In genomic region chr19:33373701-33374405, GRCh38 we compare ENCODE assay signal across 1 cellular context.
TF ChIP-seq lines count a peak whose summit lies in the region.

TSS of gene CEBPG (plus strand) at chr19:33373709. CDS start at chr19:33379240, 5,531 bp downstream.

TF ChIP-seq in K562, 482 proteins besides CTCF, POLR2A, EP300 and RAD21 (continued from another document and continues in another):
- TF ChIP-seq CXXC5 (CRISPR knock-in tag; IDR thresholded peaks at IDR 0.05) = peak; percentile 91
- peak; percentile 85 for TF ChIP-seq POLR2H (tag; IDR thresholded peaks at IDR 0.05; ENCODE audit: low read depth)
- peak; percentile 94 for TF ChIP-seq CCNT2 (IDR thresholded peaks at IDR 0.05; ENCODE audit: borderline replicate concordance, extremely low read depth, insufficient read length, low read depth, low read length)
- peak; percentile 86 for TF ChIP-seq ZNF583 (CRISPR knock-in tag; IDR thresholded peaks at IDR 0.05)
- TF ChIP-seq MAX (CRISPR knock-in tag; IDR thresholded peaks at IDR 0.05) = no peak
- TF ChIP-seq ETV1 (tag; conservative IDR thresholded peaks at IDR 0.05; ENCODE audit: low read depth) = no peak
- TF ChIP-seq POLR2G (IDR thresholded peaks at IDR 0.05; ENCODE audit: low read depth, low read length) = peak; percentile 95
- no peak for TF ChIP-seq RUNX1 (IDR thresholded peaks at IDR 0.05; ENCODE audit: low read depth)
- no peak for TF ChIP-seq TEAD2 (tag; IDR thresholded peaks at IDR 0.05)
- TF ChIP-seq ZFP36 (IDR thresholded peaks at IDR 0.05; ENCODE audit: low read depth, low read length, partially characterized antibody) = no peak
- TF ChIP-seq DMBX1 (CRISPR knock-in tag; IDR thresholded peaks at IDR 0.05; ENCODE audit: borderline replicate concordance) = peak; percentile 74; the same call in 1 of the 2 replicates
- TF ChIP-seq MBD2 (IDR thresholded peaks at IDR 0.05; ENCODE audit: borderline replicate concordance, low read depth) = peak; percentile 47; the same call in 1 of the 2 replicates
- no peak for TF ChIP-seq NR3C1 (CRISPR knock-in tag; IDR thresholded peaks at IDR 0.05)
- no peak for TF ChIP-seq TSHZ1 (CRISPR knock-in tag; IDR thresholded peaks at IDR 0.05)
- TF ChIP-seq ZBED1 (IDR thresholded peaks at IDR 0.05) = no peak
- no peak for TF ChIP-seq ZNF134 (CRISPR knock-in tag; conservative IDR thresholded peaks at IDR 0.05)
- peak; percentile 8 to 76 (median 59) for TF ChIP-seq YY1 (IDR thresholded peaks at IDR 0.05; ENCODE audit: borderline replicate concordance in 1 of 3, control insufficient read depth in 1 of 3, extremely low read depth in 1 of 3, insufficient read depth in 3 of 3, insufficient read length in 1 of 3, insufficient replicate concordance in 2 of 3, low read depth in 1 of 3, low read length in 2 of 3)
- peak; percentile 74 for TF ChIP-seq SAP30 (IDR thresholded peaks at IDR 0.05; ENCODE audit: borderline replicate concordance, insufficient read depth, low read depth, low read length, poor library complexity, severe bottlenecking)
- peak; percentile 65; the same call in 1 of the 2 replicates for TF ChIP-seq ARID3B (CRISPR knock-in tag; IDR thresholded peaks at IDR 0.05; ENCODE audit: borderline replicate concordance)
- no peak for TF ChIP-seq ZNF561 (CRISPR knock-in tag; conservative IDR thresholded peaks at IDR 0.05)
- TF ChIP-seq ESRRA (IDR thresholded peaks at IDR 0.05; ENCODE audit: borderline replicate concordance, low read depth) = 0 out of 2 replicates have a peak, but pooled peaks have one; percentile 11
- peak; percentile 90 for TF ChIP-seq ZSCAN32 (CRISPR knock-in tag; IDR thresholded peaks at IDR 0.05)
- no peak for TF ChIP-seq MIER1 (IDR thresholded peaks at IDR 0.05; ENCODE audit: low read depth)
- TF ChIP-seq PATZ1 (CRISPR knock-in tag; IDR thresholded peaks at IDR 0.05; ENCODE audit: borderline replicate concordance) = no peak
- TF ChIP-seq PHB2 (IDR thresholded peaks at IDR 0.05; ENCODE audit: low read depth) = no peak
- TF ChIP-seq SIN3B (IDR thresholded peaks at IDR 0.05; ENCODE audit: low read depth) = peak; percentile 54; the same call in 1 of the 2 replicates
- TF ChIP-seq HOMEZ (CRISPR knock-in tag; IDR thresholded peaks at IDR 0.05) = no peak
- TF ChIP-seq FOXO4 (CRISPR knock-in tag; IDR thresholded peaks at IDR 0.05) = no peak
- peak; percentile 58; the same call in 1 of the 2 replicates for TF ChIP-seq GTF2A2 (tag; IDR thresholded peaks at IDR 0.05)
- TF ChIP-seq RBBP5 (IDR thresholded peaks at IDR 0.05; ENCODE audit: borderline replicate concordance, insufficient read depth, low read length, poor library complexity, severe bottlenecking) = peak; percentile 89
- TF ChIP-seq NR2C2 (CRISPR knock-in tag; IDR thresholded peaks at IDR 0.05) = no peak
- peak; percentile 72 for TF ChIP-seq NR2C2 (tag; IDR thresholded peaks at IDR 0.05)
- TF ChIP-seq ZNF24 (IDR thresholded peaks at IDR 0.05) = no peak
- TF ChIP-seq SMARCB1 (IDR thresholded peaks at IDR 0.05; ENCODE audit: insufficient read length, low read depth) = no peak
- 0 out of 2 replicates have a peak, but pooled peaks have one; percentile 67 for TF ChIP-seq HIVEP1 (CRISPR knock-in tag; IDR thresholded peaks at IDR 0.05)
- TF ChIP-seq SAFB (IDR thresholded peaks at IDR 0.05; ENCODE audit: borderline replicate concordance, low read depth, low read length) = peak; percentile 10; the same call in 1 of the 2 replicates
- peak in 1 of 2 experiments; percentile 55 for TF ChIP-seq MAZ (CRISPR knock-in tag; conservative IDR thresholded peaks at IDR 0.05 in 1 of 2, IDR thresholded peaks at IDR 0.05 in 1 of 2)
- TF ChIP-seq REST (CRISPR knock-in tag; IDR thresholded peaks at IDR 0.05; ENCODE audit: low read depth) = peak; percentile 80
- TF ChIP-seq KLF10 (CRISPR knock-in tag; IDR thresholded peaks at IDR 0.05) = no peak
- TF ChIP-seq U2AF2 (optimal IDR thresholded peaks at IDR 0.05; ENCODE audit: low read depth, low read length) = no peak
- TF ChIP-seq ILF3 (IDR thresholded peaks at IDR 0.05; ENCODE audit: borderline replicate concordance) = 0 out of 2 replicates have a peak, but pooled peaks have one; percentile 46
- no peak for TF ChIP-seq DPF2 (IDR thresholded peaks at IDR 0.05)
- TF ChIP-seq ZNF695 (CRISPR knock-in tag; IDR thresholded peaks at IDR 0.05) = no peak
- TF ChIP-seq ZNF165 (CRISPR knock-in tag; IDR thresholded peaks at IDR 0.05; ENCODE audit: borderline replicate concordance) = 0 out of 2 replicates have a peak, but pooled peaks have one; percentile 40
- peak; percentile 49; the same call in 1 of the 2 replicates for TF ChIP-seq CBX1 (IDR thresholded peaks at IDR 0.05; ENCODE audit: low read depth)
- peak; percentile 89 for TF ChIP-seq HMGN3 (IDR thresholded peaks at IDR 0.05; ENCODE audit: borderline replicate concordance, extremely low read depth, insufficient read length, low read depth, low read length)
- no peak for TF ChIP-seq NCOA6 (IDR thresholded peaks at IDR 0.05)
- no peak for TF ChIP-seq ATF1 (CRISPR knock-in tag; IDR thresholded peaks at IDR 0.05)
- 0 out of 2 replicates have a peak, but pooled peaks have one; percentile 41 for TF ChIP-seq ATF1 (tag; IDR thresholded peaks at IDR 0.05)
- TF ChIP-seq TOE1 (IDR thresholded peaks at IDR 0.05; ENCODE audit: borderline replicate concordance) = no peak
- no peak for TF ChIP-seq TOE1 (CRISPR knock-in tag; IDR thresholded peaks at IDR 0.05; ENCODE audit: borderline replicate concordance, low read depth)
- TF ChIP-seq ZNF197 (CRISPR knock-in tag; IDR thresholded peaks at IDR 0.05; ENCODE audit: low read depth) = peak; percentile 82; the same call in 1 of the 2 replicates
- TF ChIP-seq RB1 (IDR thresholded peaks at IDR 0.05; ENCODE audit: low read depth) = peak; percentile 66; the same call in 1 of the 2 replicates
- no peak for TF ChIP-seq TRIM24 (IDR thresholded peaks at IDR 0.05)
- TF ChIP-seq PRPF4 (IDR thresholded peaks at IDR 0.05; ENCODE audit: insufficient read depth, low read depth, low read length, poor library complexity, severe bottlenecking) = peak; percentile 16
- peak; percentile 84 for TF ChIP-seq GTF2E2 (tag; IDR thresholded peaks at IDR 0.05)
